Comparison of ENCODE assay signal across 35 cellular contexts in the genomic region with DNA sequence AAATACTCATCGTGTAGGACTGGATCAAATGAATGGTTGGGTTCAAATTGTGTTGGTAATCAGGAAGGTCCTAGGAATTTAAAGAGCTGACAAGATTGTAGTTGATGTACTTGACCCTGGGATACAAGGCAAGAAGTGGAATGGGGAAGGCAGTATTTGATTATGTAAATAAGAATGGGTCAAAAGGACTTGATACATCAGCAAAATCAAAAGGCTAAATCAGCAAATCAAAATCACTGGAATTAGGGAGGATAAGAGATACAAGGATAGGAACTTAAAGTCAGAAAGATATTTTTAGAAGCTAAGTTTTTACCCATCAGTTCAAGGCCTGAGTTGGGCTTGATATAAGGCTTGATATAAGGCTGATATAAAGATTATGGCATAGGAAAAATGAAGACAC.
"Had no signal": no experiment of that assay in that cellular context is flagged by ENCODE, and none has a peak within 500 bp of the region (broad histone marks: within the 10 kb centered on the region; RNA-seq: fewer than 3 reads in every experiment).

No MANE protein-coding gene starts in this region.

- H3K27me3 Mint-ChIP-seq: activated B cell treated with CpG ODN at 0.5 μM for 24 hours; activated CD4-positive, alpha-beta memory T cell treated with anti-CD3 and anti-CD28 coated beads for 36 hours; activated CD4-positive, alpha-beta T cell treated with anti-CD3 and anti-CD28 coated beads, Interleukin-2, amount 10 ng/mL, durations not matched to agents 24 days and 14 days; activated CD8-positive, alpha-beta T cell treated with anti-CD3 and anti-CD28 coated beads for 36 hours; activated naive CD8-positive, alpha-beta T cell treated with anti-CD3 and anti-CD28 coated beads for 36 hours; activated T-helper 17 cell treated with anti-CD3 and anti-CD28 coated beads, Interleukin-2, amount 50 U/mL, for 72 hours had no signal

- H3K4me3 ChIP-seq: adrenal gland, body of pancreas, breast epithelium had no signal

- H3K27me3 ChIP-seq: adrenal gland, body of pancreas, brain microvascular endothelial cell, breast epithelium had no signal

- H3K27ac Mint-ChIP-seq: activated B cell treated with CpG ODN at 0.5 μM for 24 hours; activated CD4-positive, alpha-beta memory T cell treated with anti-CD3 and anti-CD28 coated beads for 36 hours; activated CD4-positive, alpha-beta T cell treated with anti-CD3 and anti-CD28 coated beads, Interleukin-2, amount 10 ng/mL, durations not matched to agents 24 days and 14 days; activated CD8-positive, alpha-beta T cell treated with anti-CD3 and anti-CD28 coated beads for 36 hours; activated naive CD4-positive, alpha-beta T cell treated with anti-CD3 and anti-CD28 coated beads for 36 hours; activated naive CD8-positive, alpha-beta T cell treated with anti-CD3 and anti-CD28 coated beads for 36 hours; activated T-helper 1 cell treated with anti-CD3 and anti-CD28 coated beads, Interleukin-12 subunit alpha, Interleukin-12 subunit beta, Interleukin-2, Interleukin-4 antibody, amounts not matched to agents 30 ng/mL and 10 ng/mL and 1 ng/mL, durations not matched to agents 14 hours and 24 hours and 36 hours; activated T-helper 17 cell treated with anti-CD3 and anti-CD28 coated beads, Interleukin-2, amount 50 U/mL, for 72 hours; T-helper 1 cell treated with Interleukin-12 subunit alpha and Interleukin-12 subunit beta and Interleukin-4 antibody, amounts not matched to agents 30 μg/mL and 1 μg/mL, for 36 hours; T-helper 2 cell treated with Interferon-gamma antibody and Interleukin-4, amounts not matched to agents 5 μg/mL and 100 μg/mL, for 36 hours had no signal

- H3K27ac ChIP-seq: body of pancreas, brain microvascular endothelial cell, breast epithelium, VCaP had no signal

- DNase-seq: activated B cell treated with CpG ODN at 0.5 μM for 24 hours; activated CD4-positive, alpha-beta memory T cell treated with anti-CD3 and anti-CD28 coated beads for 36 hours; activated CD4-positive, alpha-beta T cell treated with anti-CD3 and anti-CD28 coated beads for 4 hours; activated CD4-positive, alpha-beta T cell treated with anti-CD3 and anti-CD28 coated beads, Interleukin-2, amount 10 ng/mL, durations not matched to agents 24 days and 14 days; activated CD4-positive, alpha-beta T cell treated with anti-CD3 and anti-CD28 coated beads, Interleukin-2, amount 50 U/mL, for 1 hour; activated CD4-positive, alpha-beta T cell treated with anti-CD3 and anti-CD28 coated beads, Interleukin-2, amount 50 U/mL, for 4 hours; activated CD4-positive, CD25-positive, alpha-beta regulatory T cell treated with anti-CD3 and anti-CD28 coated beads, Interleukin-2, amount 50 U/mL, for 72 hours; activated CD8-positive, alpha-beta memory T cell treated with anti-CD3 and anti-CD28 coated beads, Interleukin-2, amount 50 U/mL, for 4 hours; activated CD8-positive, alpha-beta T cell treated with anti-CD3 and anti-CD28 coated beads for 36 hours; activated effector memory CD4-positive, alpha-beta T cell treated with anti-CD3 and anti-CD28 coated beads, Interleukin-2, amount 50 U/mL, for 16 hours; activated gamma-delta T cell treated with Interleukin-2 at 50 U/mL for 16 hours; activated naive CD4-positive, alpha-beta T cell; activated naive CD4-positive, alpha-beta T cell treated with anti-CD3 and anti-CD28 coated beads for 36 hours; activated naive CD4-positive, alpha-beta T cell treated with anti-CD3 and anti-CD28 coated beads, Interleukin-2, amount 50 U/mL, for 16 hours; activated naive CD8-positive, alpha-beta T cell treated with anti-CD3 and anti-CD28 coated beads for 36 hours; activated T-cell treated with anti-CD3 and anti-CD28 coated beads for 4 hours; activated T-cell treated with anti-CD3 and anti-CD28 coated beads, Interleukin-2, amount 50 U/mL, for 1 hour; activated T-cell treated with anti-CD3 and anti-CD28 coated beads, Interleukin-2, amount 50 U/mL, for 48 hours; adrenal gland; amniotic stem cell; aorta; body of pancreas; brain microvascular endothelial cell; central memory CD4-positive, alpha-beta T cell; T-helper 2 cell; T-helper 9 cell had no signal

- H3K4me3 Mint-ChIP-seq: activated B cell treated with CpG ODN at 0.5 μM for 24 hours; activated CD4-positive, alpha-beta memory T cell treated with anti-CD3 and anti-CD28 coated beads for 36 hours; activated CD4-positive, alpha-beta T cell treated with anti-CD3 and anti-CD28 coated beads, Interleukin-2, amount 10 ng/mL, durations not matched to agents 24 days and 14 days; activated CD8-positive, alpha-beta T cell treated with anti-CD3 and anti-CD28 coated beads for 36 hours; activated naive CD4-positive, alpha-beta T cell treated with anti-CD3 and anti-CD28 coated beads for 36 hours; activated naive CD8-positive, alpha-beta T cell treated with anti-CD3 and anti-CD28 coated beads for 36 hours; activated T-helper 1 cell treated with anti-CD3 and anti-CD28 coated beads, Interleukin-12 subunit alpha, Interleukin-12 subunit beta, Interleukin-2, Interleukin-4 antibody, amounts not matched to agents 30 ng/mL and 10 ng/mL and 1 ng/mL, durations not matched to agents 14 hours and 24 hours and 36 hours; activated T-helper 17 cell treated with anti-CD3 and anti-CD28 coated beads, Interleukin-2, amount 50 U/mL, for 72 hours; T-helper 1 cell treated with Interleukin-12 subunit alpha and Interleukin-12 subunit beta and Interleukin-4 antibody, amounts not matched to agents 30 μg/mL and 1 μg/mL, for 36 hours; T-helper 2 cell treated with Interferon-gamma antibody and Interleukin-4, amounts not matched to agents 5 μg/mL and 100 μg/mL, for 36 hours had no signal

- H3K4me1 ChIP-seq: body of pancreas, breast epithelium had no signal

- H3K4me1 Mint-ChIP-seq: activated B cell treated with CpG ODN at 0.5 μM for 24 hours; activated naive CD8-positive, alpha-beta T cell treated with anti-CD3 and anti-CD28 coated beads for 36 hours; activated T-helper 17 cell treated with anti-CD3 and anti-CD28 coated beads, Interleukin-2, amount 50 U/mL, for 72 hours had no signal

- H3K9me3 Mint-ChIP-seq: activated B cell treated with CpG ODN at 0.5 μM for 24 hours; activated CD4-positive, alpha-beta memory T cell treated with anti-CD3 and anti-CD28 coated beads for 36 hours; activated CD4-positive, alpha-beta T cell treated with anti-CD3 and anti-CD28 coated beads, Interleukin-2, amount 10 ng/mL, durations not matched to agents 24 days and 14 days; activated CD8-positive, alpha-beta T cell treated with anti-CD3 and anti-CD28 coated beads for 36 hours; activated naive CD4-positive, alpha-beta T cell treated with anti-CD3 and anti-CD28 coated beads for 36 hours; activated naive CD4-positive, alpha-beta T cell treated with anti-CD3 and anti-CD28 coated beads, Interleukin-2, amount 50 U/mL, for 72 hours; activated naive CD8-positive, alpha-beta T cell treated with anti-CD3 and anti-CD28 coated beads for 36 hours; activated T-helper 1 cell treated with anti-CD3 and anti-CD28 coated beads, Interleukin-12 subunit alpha, Interleukin-12 subunit beta, Interleukin-2, Interleukin-4 antibody, amounts not matched to agents 30 ng/mL and 10 ng/mL and 1 ng/mL, durations not matched to agents 14 hours and 24 hours and 36 hours; activated T-helper 17 cell treated with anti-CD3 and anti-CD28 coated beads, Interleukin-2, amount 50 U/mL, for 72 hours; T-helper 1 cell treated with Interleukin-12 subunit alpha and Interleukin-12 subunit beta and Interleukin-4 antibody, amounts not matched to agents 30 μg/mL and 1 μg/mL, for 36 hours; T-helper 2 cell treated with Interferon-gamma antibody and Interleukin-4, amounts not matched to agents 5 μg/mL and 100 μg/mL, for 36 hours had no signal

- ATAC-seq: activated CD8-positive, alpha-beta T cell treated with anti-CD3 and anti-CD28 coated beads for 36 hours; activated naive CD4-positive, alpha-beta T cell treated with anti-CD3 and anti-CD28 coated beads, Interleukin-2, amount 50 U/mL, for 72 hours; activated T-helper 17 cell treated with anti-CD3 and anti-CD28 coated beads, Interleukin-2, amount 50 U/mL, for 72 hours; body of pancreas had no signal

- H3K9me3 ChIP-seq: adrenal gland, body of pancreas, breast epithelium had no signal

- FAIRE-seq: astrocyte, TTC549 had no signal
